In the genomic region with DNA sequence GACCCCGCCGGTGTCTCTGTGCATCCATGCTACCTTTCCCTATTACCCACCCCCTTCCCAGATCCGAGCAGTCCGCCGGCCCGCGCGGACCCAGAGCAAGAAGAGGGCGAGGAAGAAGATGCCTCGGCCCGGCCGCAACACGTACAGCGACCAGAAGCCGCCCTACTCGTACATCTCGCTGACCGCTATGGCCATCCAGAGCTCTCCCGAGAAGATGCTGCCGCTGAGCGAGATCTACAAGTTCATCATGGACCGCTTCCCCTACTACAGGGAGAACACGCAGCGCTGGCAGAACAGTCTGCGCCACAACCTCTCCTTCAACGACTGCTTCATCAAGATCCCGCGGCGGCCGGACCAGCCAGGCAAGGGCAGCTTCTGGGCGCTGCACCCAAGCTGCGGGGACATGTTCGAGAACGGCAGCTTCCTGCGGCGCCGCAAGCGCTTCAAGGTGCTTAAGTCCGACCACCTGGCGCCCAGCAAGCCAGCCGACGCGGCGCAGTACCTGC, we compare ENCODE assay signal across 8 cellular contexts. TPM values are rescaled to one million over a fixed set of nuclear protein-coding genes. Genes with fewer than 3 reads are reported as not detected.
DNase-seq lines count a peak whose midpoint lies in the region; ATAC-seq lines count a peak whose summit lies in the region.

No MANE protein-coding gene starts in this region.

- peak; percentile 53 for DNase-seq in activated CD4-positive, alpha-beta T cell treated with anti-CD3 and anti-CD28 coated beads for 36 hours
- no peak for DNase-seq in activated CD4-positive, alpha-beta T cell treated with anti-CD3 and anti-CD28 coated beads, Interleukin-2, amount 50 U/mL, for 4 hours
- peak; percentile 40 for DNase-seq in activated CD4-positive, alpha-beta memory T cell treated with anti-CD3 and anti-CD28 coated beads for 36 hours
- DNase-seq in HPDE6-E6E7 (ENCODE audit: extremely low spot score) (no peak), iPS-NIHi11 (ENCODE audit: low spot score) (no peak)

- no peak overlapping the region for H3K27ac ChIP-seq in iPS-18a (ENCODE audit: low read length)
- H3K27ac ChIP-seq in stomach smooth muscle (ENCODE audit: low read length): no peak overlapping the region

- H3K27me3 Mint-ChIP-seq in activated CD4-positive, alpha-beta T cell treated with anti-CD3 and anti-CD28 coated beads for 36 hours: peaks cover 84% of the 10 kb centered on the region
- H3K27me3 Mint-ChIP-seq in activated CD4-positive, alpha-beta memory T cell treated with anti-CD3 and anti-CD28 coated beads for 36 hours: peaks cover 86% of the 10 kb centered on the region

- H3K4me1 ChIP-seq in iPS-18a (ENCODE audit: control insufficient read depth, low read depth, low read length) (peaks cover 57% of the 10 kb centered on the region), stomach smooth muscle (ENCODE audit: control insufficient read depth, insufficient read depth, low read length) (peaks cover 29% of the 10 kb centered on the region)

- intact Hi-C loops in activated CD4-positive, alpha-beta T cell treated with anti-CD3 and anti-CD28 coated beads for 36 hours (cut with DNase I, micrococcal nuclease): loop anchor here (1.0 to 5.0 kb wide), 7 partner anchors 9 to 472 kb away; partner anchors contain the start of genes ANXA2 (in 1 of the 2) and ICE2 (in 1 of the 2)
- intact Hi-C loops in activated CD4-positive, alpha-beta memory T cell treated with anti-CD3 and anti-CD28 coated beads for 36 hours (cut with micrococcal nuclease): loop anchor here (5.0 kb wide), 1 partner anchor 37 kb away; no protein-coding TSS in a partner anchor

- H3K4me3 ChIP-seq in iPS-18a (ENCODE audit: low read length) (peak overlapping the region; percentile 88), stomach smooth muscle (ENCODE audit: low read length in 2 of 2) (peak overlapping the region; percentile 15 to 72)

- H3K4me3 Mint-ChIP-seq in activated CD4-positive, alpha-beta T cell treated with anti-CD3 and anti-CD28 coated beads for 36 hours: peak overlapping the region; percentile 81
- H3K4me3 Mint-ChIP-seq in activated CD4-positive, alpha-beta memory T cell treated with anti-CD3 and anti-CD28 coated beads for 36 hours: peak overlapping the region; percentile 84

- peaks cover 45% of the 10 kb centered on the region for H3K4me1 Mint-ChIP-seq in activated CD4-positive, alpha-beta T cell treated with anti-CD3 and anti-CD28 coated beads for 36 hours
- peaks cover 54% of the 10 kb centered on the region for H3K4me1 Mint-ChIP-seq in activated CD4-positive, alpha-beta memory T cell treated with anti-CD3 and anti-CD28 coated beads for 36 hours (ENCODE audit: low read depth)

- POLR2A ChIA-PET in activated CD4-positive, alpha-beta T cell treated with anti-CD3 and anti-CD28 coated beads for 36 hours (lab: Charles Lee): interaction anchor here (0.6 to 0.8 kb wide), 2 partner anchors 16 to 72 kb away, joined by 4 to 5 read pairs; no protein-coding TSS in a partner anchor
- POLR2A ChIA-PET in activated CD4-positive, alpha-beta memory T cell treated with anti-CD3 and anti-CD28 coated beads for 36 hours (lab: Charles Lee): interaction anchor here (1.3 to 1.6 kb wide), 2 partner anchors 12 to 115 kb away, joined by 4 to 6 read pairs; no protein-coding TSS in a partner anchor

- H3K9me3 ChIP-seq in iPS-18a (ENCODE audit: control insufficient read depth, low read depth, low read length) (no peaks in the 10 kb centered on the region), stomach smooth muscle (ENCODE audit: control insufficient read depth in 2 of 2, low read length in 2 of 2) (no peaks in the 10 kb centered on the region)

- no peaks in the 10 kb centered on the region for H3K9me3 Mint-ChIP-seq in activated CD4-positive, alpha-beta T cell treated with anti-CD3 and anti-CD28 coated beads for 36 hours (ENCODE audit: low read depth)
- peaks cover 3% of the 10 kb centered on the region for H3K9me3 Mint-ChIP-seq in activated CD4-positive, alpha-beta memory T cell treated with anti-CD3 and anti-CD28 coated beads for 36 hours

- CTCF ChIA-PET in activated CD4-positive, alpha-beta T cell treated with anti-CD3 and anti-CD28 coated beads for 36 hours (lab: Charles Lee): interaction anchor here (0.6 to 1.4 kb wide), 5 partner anchors 15 to 267 kb away, joined by 3 to 6 read pairs (median 4); no protein-coding TSS in a partner anchor
- CTCF ChIA-PET in activated CD4-positive, alpha-beta memory T cell treated with anti-CD3 and anti-CD28 coated beads for 36 hours (lab: Charles Lee): interaction anchor here (0.7 to 4.4 kb wide), 11 partner anchors 8 to 322 kb away, joined by 3 to 34 read pairs (median 5); no protein-coding TSS in a partner anchor

- H3K36me3 ChIP-seq in iPS-18a (ENCODE audit: control insufficient read depth, low read depth, low read length) (no peaks in the 10 kb centered on the region), stomach smooth muscle (ENCODE audit: control insufficient read depth in 2 of 2, insufficient read depth in 2 of 2, low read length in 2 of 2) (no peaks in the 10 kb centered on the region)

- peak overlapping the region; percentile 43 for H3K9ac ChIP-seq in iPS-18a (ENCODE audit: low read length)
- H3K9ac ChIP-seq in stomach smooth muscle (ENCODE audit: low read length in 2 of 2): no peak overlapping the region

- H3K36me3 Mint-ChIP-seq in activated CD4-positive, alpha-beta T cell treated with anti-CD3 and anti-CD28 coated beads for 36 hours (ENCODE audit: low read depth): no peaks in the 10 kb centered on the region
- peaks cover 16% of the 10 kb centered on the region for H3K36me3 Mint-ChIP-seq in activated CD4-positive, alpha-beta memory T cell treated with anti-CD3 and anti-CD28 coated beads for 36 hours

- H3K27me3 ChIP-seq in iPS-18a (ENCODE audit: control insufficient read depth, insufficient read depth, low read length): peaks cover 65% of the 10 kb centered on the region
- peaks cover 79 to 95% of the 10 kb centered on the region in 2 donors for H3K27me3 ChIP-seq in stomach smooth muscle (ENCODE audit: control insufficient read depth in 1 of 2, insufficient read depth in 2 of 2, low read length in 2 of 2)

- ATAC-seq in activated CD4-positive, alpha-beta T cell treated with anti-CD3 and anti-CD28 coated beads for 36 hours: no peak
- ATAC-seq in HG02938 (IDR thresholded peaks at IDR 0.05; ENCODE audit: unreplicated experiment): no peak

- peak overlapping the region; percentile 51 for H3K27ac Mint-ChIP-seq in activated CD4-positive, alpha-beta T cell treated with anti-CD3 and anti-CD28 coated beads for 36 hours
- H3K27ac Mint-ChIP-seq in activated CD4-positive, alpha-beta memory T cell treated with anti-CD3 and anti-CD28 coated beads for 36 hours: peak overlapping the region; percentile 66

RNA-seq across cellular contexts. Expression of gene FOXB1, which starts 0.8 kb away (rescaled TPM):
- total RNA-seq in activated CD4-positive, alpha-beta T cell treated with anti-CD3 and anti-CD28 coated beads for 36 hours: under 1 TPM; 0.53 to 0.56 TPM
- 1 to 10 TPM; 1.5 to 2.0 TPM for total RNA-seq in activated CD4-positive, alpha-beta memory T cell treated with anti-CD3 and anti-CD28 coated beads for 36 hours

Comparison
In these comparisons a context has a peak if more than half of its experiments do, and no peak if none do; other contexts are left out.
1. DNase-seq: peak in activated CD4-positive, alpha-beta T cell treated with anti-CD3 and anti-CD28 coated beads for 36 hours (single experiment) and activated CD4-positive, alpha-beta memory T cell treated with anti-CD3 and anti-CD28 coated beads for 36 hours (single experiment); none in activated CD4-positive, alpha-beta T cell treated with anti-CD3 and anti-CD28 coated beads, Interleukin-2, amount 50 U/mL, for 4 hours (0 of 2), HPDE6-E6E7 (single experiment) and iPS-NIHi11 (single experiment).